In genomic region chr6:62400521-62401259, GRCh38 we compare ENCODE assay signal across 32 cellular contexts.
"Had no signal": no experiment of that assay in that cellular context is flagged by ENCODE, and none has a peak within 500 bp of the region (broad histone marks: within the 10 kb centered on the region; RNA-seq: fewer than 3 reads in every experiment).

No MANE protein-coding gene starts in this region.

- H3K27me3 Mint-ChIP-seq: activated B cell treated with CpG ODN at 0.5 μM for 24 hours; activated CD4-positive, alpha-beta memory T cell treated with anti-CD3 and anti-CD28 coated beads for 36 hours; activated CD8-positive, alpha-beta memory T cell treated with anti-CD3 and anti-CD28 coated beads, Interleukin-2, amount 10 ng/mL, durations not matched to agents 7 days and 5 days; activated naive CD4-positive, alpha-beta T cell treated with anti-CD3 and anti-CD28 coated beads, Interleukin-2, amount 50 U/mL, for 24 hours; activated naive CD8-positive, alpha-beta T cell treated with anti-CD3 and anti-CD28 coated beads for 36 hours; activated naive CD8-positive, alpha-beta T cell treated with anti-CD3 and anti-CD28 coated beads, Interleukin-2, amount 50 U/mL, for 24 hours; T-helper 17 cell had no signal

- H3K4me3 Mint-ChIP-seq: activated B cell treated with CpG ODN at 0.5 μM for 24 hours; activated CD4-positive, alpha-beta memory T cell treated with anti-CD3 and anti-CD28 coated beads for 36 hours; activated CD8-positive, alpha-beta memory T cell treated with anti-CD3 and anti-CD28 coated beads, Interleukin-2, amount 10 ng/mL, durations not matched to agents 7 days and 5 days; activated CD8-positive, alpha-beta T cell treated with anti-CD3 and anti-CD28 coated beads, Interleukin-2, amount 10 ng/mL, durations not matched to agents 7 days and 5 days; activated naive CD4-positive, alpha-beta T cell treated with anti-CD3 and anti-CD28 coated beads for 36 hours; activated naive CD4-positive, alpha-beta T cell treated with anti-CD3 and anti-CD28 coated beads, Interleukin-2, amount 50 U/mL, for 24 hours; activated naive CD8-positive, alpha-beta T cell treated with anti-CD3 and anti-CD28 coated beads for 36 hours; activated naive CD8-positive, alpha-beta T cell treated with anti-CD3 and anti-CD28 coated beads, Interleukin-2, amount 50 U/mL, for 24 hours; activated T-helper 1 cell treated with anti-CD3 and anti-CD28 coated beads, Interleukin-12 subunit alpha, Interleukin-12 subunit beta, Interleukin-2, Interleukin-4 antibody, amounts not matched to agents 30 ng/mL and 10 ng/mL and 1 ng/mL, durations not matched to agents 14 hours and 24 hours and 36 hours; T-helper 17 cell; T-helper 2 cell treated with Interferon-gamma antibody and Interleukin-4, amounts not matched to agents 5 μg/mL and 100 μg/mL, for 36 hours had no signal

- DNase-seq: activated B cell treated with CpG ODN at 0.5 μM for 24 hours; activated CD4-positive, alpha-beta memory T cell treated with anti-CD3 and anti-CD28 coated beads for 36 hours; activated CD4-positive, alpha-beta T cell treated with anti-CD3 and anti-CD28 coated beads for 48 hours; activated CD8-positive, alpha-beta memory T cell treated with anti-CD3 and anti-CD28 coated beads, Interleukin-2, amount 10 ng/mL, durations not matched to agents 7 days and 5 days; activated CD8-positive, alpha-beta memory T cell treated with anti-CD3 and anti-CD28 coated beads, Interleukin-2, amount 50 U/mL, for 4 hours; activated CD8-positive, alpha-beta T cell treated with anti-CD3 and anti-CD28 coated beads, Interleukin-2, amount 10 ng/mL, durations not matched to agents 7 days and 5 days; activated effector memory CD4-positive, alpha-beta T cell treated with anti-CD3 and anti-CD28 coated beads, Interleukin-2, amount 50 U/mL, for 16 hours; activated naive CD4-positive, alpha-beta T cell treated with anti-CD3 and anti-CD28 coated beads for 36 hours; activated naive CD8-positive, alpha-beta T cell treated with anti-CD3 and anti-CD28 coated beads for 36 hours; activated naive CD8-positive, alpha-beta T cell treated with anti-CD3 and anti-CD28 coated beads, Interleukin-2, amount 50 U/mL, for 24 hours; activated T-cell treated with anti-CD3 and anti-CD28 coated beads, Interleukin-2, amount 50 U/mL, for 1 hour; activated T-cell treated with anti-CD3 and anti-CD28 coated beads, Interleukin-2, amount 50 U/mL, for 48 hours; adrenal gland; amygdala; aorta; body of pancreas; caudate nucleus; cortex of kidney; effector CD8-positive, alpha-beta T cell; erythroblast; foreskin keratinocyte; T-helper 1 cell; T-helper 17 cell; T1000; WERI-Rb-1 had no signal

- H3K4me1 Mint-ChIP-seq: activated B cell treated with CpG ODN at 0.5 μM for 24 hours; activated CD8-positive, alpha-beta memory T cell treated with anti-CD3 and anti-CD28 coated beads, Interleukin-2, amount 10 ng/mL, durations not matched to agents 7 days and 5 days; activated naive CD4-positive, alpha-beta T cell treated with anti-CD3 and anti-CD28 coated beads, Interleukin-2, amount 50 U/mL, for 24 hours; activated naive CD8-positive, alpha-beta T cell treated with anti-CD3 and anti-CD28 coated beads for 36 hours; activated naive CD8-positive, alpha-beta T cell treated with anti-CD3 and anti-CD28 coated beads, Interleukin-2, amount 50 U/mL, for 24 hours; T-helper 17 cell had no signal

- H3K36me3 ChIP-seq: adrenal gland, esophagus muscularis mucosa, gastroesophageal sphincter, WERI-Rb-1 had no signal

- H3K36me3 Mint-ChIP-seq: activated CD4-positive, alpha-beta memory T cell treated with anti-CD3 and anti-CD28 coated beads for 36 hours; activated CD8-positive, alpha-beta memory T cell treated with anti-CD3 and anti-CD28 coated beads, Interleukin-2, amount 10 ng/mL, durations not matched to agents 7 days and 5 days; activated naive CD4-positive, alpha-beta T cell treated with anti-CD3 and anti-CD28 coated beads, Interleukin-2, amount 50 U/mL, for 24 hours; activated naive CD8-positive, alpha-beta T cell treated with anti-CD3 and anti-CD28 coated beads for 36 hours had no signal

- H3K4me1 ChIP-seq: adrenal gland, body of pancreas, esophagus muscularis mucosa, foreskin keratinocyte, gastroesophageal sphincter had no signal

- ATAC-seq: activated CD4-positive, CD25-positive, alpha-beta regulatory T cell treated with anti-CD3 and anti-CD28 coated beads, Interleukin-2, amount 50 U/mL, for 24 hours; activated CD8-positive, alpha-beta memory T cell treated with anti-CD3 and anti-CD28 coated beads, Interleukin-2, amount 10 ng/mL, durations not matched to agents 7 days and 5 days; activated CD8-positive, alpha-beta T cell treated with anti-CD3 and anti-CD28 coated beads, Interleukin-2, amount 10 ng/mL, durations not matched to agents 7 days and 5 days; activated naive CD8-positive, alpha-beta T cell treated with anti-CD3 and anti-CD28 coated beads, Interleukin-2, amount 50 U/mL, for 24 hours; body of pancreas; foreskin keratinocyte; gastroesophageal sphincter; T-helper 17 cell had no signal

- H3K27ac ChIP-seq: adrenal gland, body of pancreas, esophagus muscularis mucosa, foreskin keratinocyte, gastroesophageal sphincter, WERI-Rb-1 had no signal

- H3K27me3 ChIP-seq: adrenal gland, body of pancreas, esophagus muscularis mucosa, foreskin keratinocyte, gastroesophageal sphincter had no signal

- H3K9me3 ChIP-seq: adrenal gland, body of pancreas, esophagus muscularis mucosa, gastroesophageal sphincter had no signal

- H3K27ac Mint-ChIP-seq: activated B cell treated with CpG ODN at 0.5 μM for 24 hours; activated CD4-positive, alpha-beta memory T cell treated with anti-CD3 and anti-CD28 coated beads for 36 hours; activated CD8-positive, alpha-beta memory T cell treated with anti-CD3 and anti-CD28 coated beads, Interleukin-2, amount 10 ng/mL, durations not matched to agents 7 days and 5 days; activated CD8-positive, alpha-beta T cell treated with anti-CD3 and anti-CD28 coated beads, Interleukin-2, amount 10 ng/mL, durations not matched to agents 7 days and 5 days; activated naive CD4-positive, alpha-beta T cell treated with anti-CD3 and anti-CD28 coated beads for 36 hours; activated naive CD4-positive, alpha-beta T cell treated with anti-CD3 and anti-CD28 coated beads, Interleukin-2, amount 50 U/mL, for 24 hours; activated naive CD8-positive, alpha-beta T cell treated with anti-CD3 and anti-CD28 coated beads for 36 hours; activated naive CD8-positive, alpha-beta T cell treated with anti-CD3 and anti-CD28 coated beads, Interleukin-2, amount 50 U/mL, for 24 hours; activated T-helper 1 cell treated with anti-CD3 and anti-CD28 coated beads, Interleukin-12 subunit alpha, Interleukin-12 subunit beta, Interleukin-2, Interleukin-4 antibody, amounts not matched to agents 30 ng/mL and 10 ng/mL and 1 ng/mL, durations not matched to agents 14 hours and 24 hours and 36 hours; activated T-helper 2 cell treated with anti-CD3 and anti-CD28 coated beads, Interferon-gamma antibody, Interleukin-2, Interleukin-4, amounts not matched to agents 10 μg/mL and 5 μg/mL and 100 μg/mL, durations not matched to agents 14 hours and 24 hours and 36 hours; T-helper 17 cell; T-helper 2 cell treated with Interferon-gamma antibody and Interleukin-4, amounts not matched to agents 5 μg/mL and 100 μg/mL, for 36 hours had no signal

- H3K4me3 ChIP-seq: adrenal gland, body of pancreas, esophagus muscularis mucosa, gastroesophageal sphincter had no signal
